ENCODE assay signal across 8 cellular contexts in the genomic region with DNA sequence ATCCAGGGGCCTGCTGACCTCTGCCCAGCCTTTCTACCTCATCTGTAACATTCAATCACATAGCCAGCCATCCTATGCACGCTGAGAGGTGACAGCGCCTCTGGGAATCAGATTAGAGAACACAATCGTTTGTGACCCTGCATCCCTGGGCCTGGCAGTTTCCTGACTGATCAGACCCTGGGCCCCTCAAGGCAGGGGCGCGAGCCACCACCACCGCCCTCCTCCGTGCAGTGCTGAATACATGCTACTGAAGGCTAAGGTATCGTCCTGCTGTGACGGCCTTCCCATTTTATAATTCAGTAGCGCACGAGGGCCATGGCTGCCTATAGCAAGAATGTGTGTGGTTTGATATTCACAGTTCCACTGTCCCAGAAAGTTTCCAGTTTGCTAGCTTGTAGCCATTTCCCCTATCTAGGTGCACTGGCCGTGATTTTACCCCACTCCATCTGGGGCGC. TPM values are rescaled to one million over a fixed set of nuclear protein-coding genes. Genes with fewer than 3 reads are reported as not detected.
DNase-seq lines count a peak whose midpoint lies in the region; ATAC-seq and TF ChIP-seq lines count a peak whose summit lies in the region.

No MANE protein-coding gene starts in this region.

- no peak overlapping the region for H2BK15ac ChIP-seq in mesendoderm (replicated peaks; ENCODE audit: low read depth)

- no peak overlapping the region for H4K5ac ChIP-seq in mesendoderm (ENCODE audit: low read length)

- no peak overlapping the region for H2AK5ac ChIP-seq in mesendoderm (ENCODE audit: low read length)

- H3K27me3 ChIP-seq in CD4-positive, alpha-beta memory T cell (ENCODE audit: insufficient read depth, low read length): no peaks in the 10 kb centered on the region
- H3K27me3 ChIP-seq in mesendoderm (ENCODE audit: insufficient read depth, low read length, poor library complexity): no peaks in the 10 kb centered on the region

- H3K4me1 Mint-ChIP-seq in CD4-positive, alpha-beta memory T cell: peaks cover 18 to 44% (median 28%) of the 10 kb centered on the region in 4 donors
- peaks cover 11 to 18% (median 12%) of the 10 kb centered on the region in 3 donors for H3K4me1 Mint-ChIP-seq in IgD-negative memory B cell

- H3K18ac ChIP-seq in mesendoderm (ENCODE audit: low read length): no peak overlapping the region

- no peaks in the 10 kb centered on the region for H3K9me3 ChIP-seq in CD4-positive, alpha-beta memory T cell (ENCODE audit: control insufficient read depth in 1 of 2, low read length in 2 of 2)

- H3K36me3 ChIP-seq in CD4-positive, alpha-beta memory T cell (ENCODE audit: insufficient read depth, low read length): peaks cover 8% of the 10 kb centered on the region
- no peaks in the 10 kb centered on the region for H3K36me3 ChIP-seq in mesendoderm (ENCODE audit: control insufficient read depth, insufficient read depth, low read length)

- intact Hi-C loops in CD4-positive, alpha-beta memory T cell (cut with micrococcal nuclease): loop anchor here (5.0 to 10.0 kb wide), 3 partner anchors 454 to 1721 kb away; no protein-coding TSS in a partner anchor

- peak overlapping the region; percentile 79 for H3K9ac ChIP-seq in mesendoderm (ENCODE audit: low read length)

- H3K79me2 ChIP-seq in mesendoderm (ENCODE audit: control insufficient read depth, insufficient read depth, low read length): peaks cover 10% of the 10 kb centered on the region

- H2BK5ac ChIP-seq in mesendoderm (ENCODE audit: low read length): no peak overlapping the region

- H3K4ac ChIP-seq in mesendoderm (ENCODE audit: low read depth, low read length): no peak overlapping the region

- no peak overlapping the region for H2BK120ac ChIP-seq in mesendoderm (ENCODE audit: low read depth, low read length)

- peaks cover 16% of the 10 kb centered on the region for H3K4me1 ChIP-seq in CD4-positive, alpha-beta memory T cell (ENCODE audit: insufficient read depth, low read length)
- peaks cover 4% of the 10 kb centered on the region for H3K4me1 ChIP-seq in mesendoderm (ENCODE audit: control insufficient read depth, low read depth, low read length)

- peaks cover 9% of the 10 kb centered on the region for H3K79me1 ChIP-seq in mesendoderm (ENCODE audit: low read length)

- H3K27ac Mint-ChIP-seq in CD4-positive, alpha-beta memory T cell: peak overlapping the region; percentile 78 to 95 (median 88)
- H3K27ac Mint-ChIP-seq in IgD-negative memory B cell: peak overlapping the region; percentile 43 to 89 (median 72)

- CTCF ChIA-PET in CD4-positive, alpha-beta memory T cell (lab: Charles Lee; ENCODE audit: partially characterized antibody): interaction anchor here (2.2 kb wide), 1 partner anchor 85 kb away, joined by 8 read pairs; a partner anchor contains a TSS

- TF ChIP-seq CTCF in cardiac fibroblast (IDR thresholded peaks at IDR 0.05; ENCODE audit: low read depth, low read length): no peak

- no peak overlapping the region for H4K8ac ChIP-seq in mesendoderm (ENCODE audit: low read depth, low read length)

- no peak overlapping the region for H3K27ac ChIP-seq in CD4-positive, alpha-beta memory T cell (ENCODE audit: low read depth, low read length)
- peak overlapping the region; percentile 72 for H3K27ac ChIP-seq in mesendoderm (ENCODE audit: low read depth, low read length)

- no peak for ATAC-seq in GM21390 (IDR thresholded peaks at IDR 0.05; ENCODE audit: unreplicated experiment)

- H3K4me3 Mint-ChIP-seq in CD4-positive, alpha-beta memory T cell: peak overlapping the region; percentile 87 to 98 (median 94)
- H3K4me3 Mint-ChIP-seq in IgD-negative memory B cell: peak overlapping the region; percentile 90 to 98 (median 94)

- no CpG with 5 or more reads among the region's 13 CpGs for WGBS in mesendoderm (ENCODE audit: extremely low coverage, insufficient coverage, low lambda C conversion rate)

- no peak for DNase-seq in CD4-positive, alpha-beta memory T cell
- DNase-seq in cardiac fibroblast (ENCODE audit: low read depth in 2 of 2) (no peak), mesendoderm (peak; percentile 72), ACHN (no peak), NCI-H2107 treated with DMSO at 0.1 percent for 48 hours (lab: John Stamatoyannopoulos, UW; ENCODE audit: unreplicated experiment) (no peak), putamen (ENCODE audit: low spot score) (no peak)

- peak overlapping the region; percentile 78 for H3K56ac ChIP-seq in mesendoderm (ENCODE audit: low read length)

- H3K4me3 ChIP-seq in CD4-positive, alpha-beta memory T cell (ENCODE audit: low read length in 2 of 2): peak overlapping the region in 1 of 2 donors; percentile 44
- peak overlapping the region; percentile 55 to 83 for H3K4me3 ChIP-seq in cardiac fibroblast (replicated peaks in 1 of 2; ENCODE audit: low read depth in 2 of 2, low read length in 2 of 2)
- peak overlapping the region; percentile 72 for H3K4me3 ChIP-seq in mesendoderm (ENCODE audit: low read length)

- in situ Hi-C loops in ACHN (cut with HindIII; ENCODE audit: low pct_ligation_motif_present, low pct_unique_long_range_greater_than_20kb, low sequenced_read_pairs): no loop called here

- no peaks in the 10 kb centered on the region for H3K9me3 Mint-ChIP-seq in CD4-positive, alpha-beta memory T cell
- H3K9me3 Mint-ChIP-seq in IgD-negative memory B cell: no peaks in the 10 kb centered on the region

- H3K23ac ChIP-seq in mesendoderm (ENCODE audit: low read length): no peak overlapping the region

- peak overlapping the region; percentile 91 for H3K4me2 ChIP-seq in mesendoderm (ENCODE audit: low read length)

- POLR2A ChIA-PET in CD4-positive, alpha-beta memory T cell (lab: Charles Lee; ENCODE audit: partially characterized antibody): interaction anchor here (1.3 to 3.2 kb wide), 5 partner anchors 85 to 1922 kb away, joined by 4 to 27 read pairs (median 9); a partner anchor contains a TSS

- H3K27me3 Mint-ChIP-seq in CD4-positive, alpha-beta memory T cell: no peaks in the 10 kb centered on the region
- H3K27me3 Mint-ChIP-seq in IgD-negative memory B cell: peaks cover 7% of the 10 kb centered on the region

- peaks cover 7 to 17% of the 10 kb centered on the region in 2 donors for H3K36me3 Mint-ChIP-seq in CD4-positive, alpha-beta memory T cell
- H3K36me3 Mint-ChIP-seq in IgD-negative memory B cell: peaks cover 2% of the 10 kb centered on the region

RNA-seq across cellular contexts. Expression of a gene that starts 1.2 kb away (rescaled TPM):
- total RNA-seq in CD4-positive, alpha-beta memory T cell: 10 to 100 TPM; 25.7 to 27.7 TPM
- polyA plus RNA-seq in CD4-positive, alpha-beta memory T cell: 1 to 10 TPM; 2.8 to 4.5 TPM
- 4.8 TPM for polyA plus RNA-seq in IgD-negative memory B cell
- polyA plus RNA-seq in mesendoderm (2013, experiment 1 of 2): 15.7 TPM
- 16.5 TPM for polyA plus RNA-seq in mesendoderm (2013, experiment 2 of 2)
